In genomic region chr12:92408072-92408900, GRCh38 we compare ENCODE assay signal across 9 cellular contexts.
DNase-seq lines count a peak whose midpoint lies in the region; ATAC-seq, FAIRE-seq and TF ChIP-seq lines count a peak whose summit lies in the region.
"Had no signal": no experiment of that assay in that cellular context is flagged by ENCODE, and none has a peak within 500 bp of the region (broad histone marks: within the 10 kb centered on the region; RNA-seq: fewer than 3 reads in every experiment).

No MANE protein-coding gene starts in this region.

- H4K20me1 ChIP-seq in PC-9 (ENCODE audit: insufficient read depth) (no peaks in the 10 kb centered on the region), astrocyte (ENCODE audit: insufficient read depth, low read length) (no peaks in the 10 kb centered on the region)

- H3K27me3 Mint-ChIP-seq in astrocyte (ENCODE audit: low read depth, unreplicated experiment): peaks cover 2% of the 10 kb centered on the region

- no peaks in the 10 kb centered on the region for H3K4me1 ChIP-seq in PC-9 (replicated peaks; ENCODE audit: insufficient read depth)
- no peaks in the 10 kb centered on the region for H3K4me1 ChIP-seq in astrocyte (ENCODE audit: insufficient read depth, low read length)
- H3K4me1 ChIP-seq in right lobe of liver: no peaks in the 10 kb centered on the region

- H3K4me1 Mint-ChIP-seq in astrocyte (ENCODE audit: low read depth, unreplicated experiment): peaks cover 2% of the 10 kb centered on the region

- no peak for TF ChIP-seq POLR2A in right lobe of liver (IDR thresholded peaks at IDR 0.05)

- peak; percentile 67 for TF ChIP-seq CTCF in PC-9 (conservative IDR thresholded peaks at IDR 0.05)
- peak; percentile 5 for TF ChIP-seq CTCF in astrocyte (IDR thresholded peaks at IDR 0.05; ENCODE audit: insufficient read depth, low read depth, low read length)
- peak; percentile 42 to 67 (median 62) for TF ChIP-seq CTCF in right lobe of liver (IDR thresholded peaks at IDR 0.05)

- ATAC-seq in right lobe of liver: peak; percentile 99
- ATAC-seq in GM19455 (IDR thresholded peaks at IDR 0.05; ENCODE audit: unreplicated experiment): no peak

- no peak overlapping the region for H3K9ac ChIP-seq in astrocyte (ENCODE audit: low read length)

- H3F3A ChIP-seq in PC-9 (ENCODE audit: insufficient read depth, low read depth): no peaks in the 10 kb centered on the region

- CTCF ChIA-PET in PC-9 (lab: Charles Lee): interaction anchor here (0.6 kb wide), 1 partner anchor 1027 kb away, joined by 3 read pairs; no protein-coding TSS in a partner anchor

- H3K36me3 Mint-ChIP-seq in astrocyte (ENCODE audit: low read depth, unreplicated experiment): no peaks in the 10 kb centered on the region

- H3K9me3 ChIP-seq in PC-9 (ENCODE audit: insufficient read depth, low read depth) (peaks cover 8% of the 10 kb centered on the region; the same call in 1 of the 2 replicates), astrocyte (ENCODE audit: insufficient read depth, low read depth, low read length) (no peaks in the 10 kb centered on the region), right lobe of liver (no peaks in the 10 kb centered on the region)

- FAIRE-seq in astrocyte (lab: Jason Lieb, UNC): no peak
- FAIRE-seq: A204.1 had no signal

- H2AFZ ChIP-seq in PC-9: no peak overlapping the region; the same call in 1 of the 2 replicates
- no peak overlapping the region for H2AFZ ChIP-seq in astrocyte (ENCODE audit: low read depth, low read length)

- no peaks in the 10 kb centered on the region for H3K36me3 ChIP-seq in PC-9 (ENCODE audit: low read depth)
- H3K36me3 ChIP-seq in astrocyte (ENCODE audit: insufficient read depth, low read length): no peaks in the 10 kb centered on the region
- no peaks in the 10 kb centered on the region for H3K36me3 ChIP-seq in right lobe of liver

- POLR2A ChIA-PET in PC-9 (lab: Charles Lee; ENCODE audit: unreplicated experiment): interaction anchor here (0.6 kb wide), 1 partner anchor 263 kb away, joined by 8 read pairs; the partner anchor contains the start of gene BTG1

- no peak overlapping the region for H3K4me3 ChIP-seq in PC-9
- no peak overlapping the region for H3K4me3 ChIP-seq in astrocyte (ENCODE audit: insufficient read depth, low read depth, low read length)
- H3K4me3 ChIP-seq in right lobe of liver: no peak overlapping the region

- H3K27ac Mint-ChIP-seq in astrocyte (ENCODE audit: unreplicated experiment): no peak overlapping the region

- no peaks in the 10 kb centered on the region for H3K9me2 ChIP-seq in PC-9 (ENCODE audit: insufficient read depth)

- H3K9me3 Mint-ChIP-seq in astrocyte (ENCODE audit: unreplicated experiment): peaks cover 4% of the 10 kb centered on the region

- H3K79me2 ChIP-seq in PC-9 (ENCODE audit: low read depth): no peaks in the 10 kb centered on the region
- no peaks in the 10 kb centered on the region for H3K79me2 ChIP-seq in astrocyte (ENCODE audit: insufficient read depth, low read length)

- DNase-seq in DMS 273 (lab: John Stamatoyannopoulos, UW; ENCODE audit: unreplicated experiment) (peak; percentile 55), DMS 273 treated with DMSO at 0.1 percent for 48 hours (lab: John Stamatoyannopoulos, UW) (no peak), HK-2 (ENCODE audit: unreplicated experiment) (peak; percentile 15), PC-9 (peak; percentile 38 to 39), astrocyte (ENCODE audit: low read depth) (no peak), right lobe of liver (peak; percentile 57 to 73 (median 66)), C1 segment of cervical spinal cord (lab: John Stamatoyannopoulos, UW) (no peak)

- intact Hi-C loops in PC-9 (cut with micrococcal nuclease; ENCODE audit: unreplicated experiment): loop anchor here (2.0 to 10.0 kb wide), 2 partner anchors 167 to 261 kb away; no protein-coding TSS in a partner anchor
- intact Hi-C loops in right lobe of liver (cut with DNase I): no loop called here

- no peak overlapping the region for H3K27ac ChIP-seq in PC-9
- H3K27ac ChIP-seq in astrocyte (ENCODE audit: low read depth, low read length): no peak overlapping the region
- no peak overlapping the region for H3K27ac ChIP-seq in right lobe of liver

- no peaks in the 10 kb centered on the region for H3K27me3 ChIP-seq in PC-9 (ENCODE audit: insufficient read depth, low read depth)
- H3K27me3 ChIP-seq in astrocyte (ENCODE audit: insufficient read depth, low read length): no peaks in the 10 kb centered on the region
- no peaks in the 10 kb centered on the region for H3K27me3 ChIP-seq in right lobe of liver

- no TSS peak for BruUV-seq in PC-9 (replicated peaks; lab: Mats Ljungman, UMichigan)

- H3K4me2 ChIP-seq in PC-9 (no peak overlapping the region), astrocyte (ENCODE audit: low read length) (no peak overlapping the region)

- no peak overlapping the region for H3K4me3 Mint-ChIP-seq in astrocyte (ENCODE audit: unreplicated experiment)

Comparison
In these comparisons a context has a peak if more than half of its experiments do, and no peak if none do; other contexts are left out.
1. DNase-seq: peak in DMS 273 (single experiment), HK-2 (single experiment), PC-9 (2 of 2) and right lobe of liver (3 of 3); none in DMS 273 treated with DMSO at 0.1 percent for 48 hours (single experiment), astrocyte (single experiment) and C1 segment of cervical spinal cord (0 of 14).
2. CTCF ChIP-seq: peak in every context shown above with its lines; median percentile 67 in PC-9; 62 in right lobe of liver; 5 in astrocyte.